ENCODE assay signal across 11 cellular contexts in genomic region chr5:96572864-96573512, GRCh38.
A peak's percentile ranks its signal among the peaks of the same experiment; 100 is the strongest.
DNase-seq lines count a peak whose midpoint lies in the region; ATAC-seq and TF ChIP-seq lines count a peak whose summit lies in the region.
"Had no signal": no experiment of that assay in that cellular context is flagged by ENCODE, and none has a peak within 500 bp of the region (broad histone marks: within the 10 kb centered on the region; RNA-seq: fewer than 3 reads in every experiment).

No MANE protein-coding gene starts in this region.

- no peaks in the 10 kb centered on the region for H3K9me3 Mint-ChIP-seq in activated CD4-positive, alpha-beta memory T cell treated with anti-CD3 and anti-CD28 coated beads, Interleukin-2, amount 10 ng/mL, durations not matched to agents 7 days and 5 days
- H3K9me3 Mint-ChIP-seq: dendritic cell treated with granulocyte-macrophage colony-stimulating factor and Interleukin-4, amounts not matched to agents 40 ng/mL and 50 ng/mL, for 4 days; nephron; T-cell had no signal

- no peak for TF ChIP-seq CTCF in cardiac fibroblast (IDR thresholded peaks at IDR 0.05; ENCODE audit: low read depth, low read length)

- ATAC-seq in GM21423 (IDR thresholded peaks at IDR 0.05; ENCODE audit: unreplicated experiment) = no peak

- no peak overlapping the region for H3K4me3 Mint-ChIP-seq in activated CD4-positive, alpha-beta memory T cell treated with anti-CD3 and anti-CD28 coated beads, Interleukin-2, amount 10 ng/mL, durations not matched to agents 7 days and 5 days
- H3K4me3 Mint-ChIP-seq: dendritic cell treated with granulocyte-macrophage colony-stimulating factor and Interleukin-4, amounts not matched to agents 40 ng/mL and 50 ng/mL, for 4 days; nephron; T-cell had no signal

- H3K4me3 ChIP-seq in cardiac fibroblast (replicated peaks in 1 of 2; ENCODE audit: low read depth in 2 of 2, low read length in 2 of 2) (no peak overlapping the region), skeletal muscle cell (ENCODE audit: low read depth, low read length) (no peak overlapping the region)

- H3K27me3 Mint-ChIP-seq in activated CD4-positive, alpha-beta memory T cell treated with anti-CD3 and anti-CD28 coated beads, Interleukin-2, amount 10 ng/mL, durations not matched to agents 7 days and 5 days = peaks cover 10% of the 10 kb centered on the region

- POLR2A ChIA-PET in activated CD4-positive, alpha-beta memory T cell treated with anti-CD3 and anti-CD28 coated beads, Interleukin-2, amount 10 ng/mL, durations not matched to agents 7 days and 5 days (lab: Charles Lee) = interaction anchor here (0.6 kb wide), 1 partner anchor 765 kb away, joined by 3 read pairs; no protein-coding TSS in a partner anchor

- peaks cover 7% of the 10 kb centered on the region for H3K4me1 Mint-ChIP-seq in activated CD4-positive, alpha-beta memory T cell treated with anti-CD3 and anti-CD28 coated beads, Interleukin-2, amount 10 ng/mL, durations not matched to agents 7 days and 5 days
- H3K4me1 Mint-ChIP-seq: nephron had no signal

- DNase-seq in GM04503 (ENCODE audit: low read depth) = peak; percentile 86
- DNase-seq in NCI-H69 (lab: John Stamatoyannopoulos, UW) = peak; percentile 78
- DNase-seq in cardiac fibroblast (ENCODE audit: low read depth in 2 of 2) = peak; percentile 74 to 99
- peak; percentile 98 for DNase-seq in skeletal muscle cell (ENCODE audit: low read depth)
- no peak for DNase-seq in iPS-NIHi7 (ENCODE audit: extremely low spot score)
- DNase-seq in activated CD4-positive, alpha-beta memory T cell treated with anti-CD3 and anti-CD28 coated beads, Interleukin-2, amount 10 ng/mL, durations not matched to agents 7 days and 5 days = no peak
- DNase-seq: NCI-H2227 treated with DMSO at 0.1 percent for 48 hours, T-cell had no signal

- CTCF ChIA-PET in activated CD4-positive, alpha-beta memory T cell treated with anti-CD3 and anti-CD28 coated beads, Interleukin-2, amount 10 ng/mL, durations not matched to agents 7 days and 5 days (lab: Charles Lee) = no interaction called here

- H3K27ac Mint-ChIP-seq in activated CD4-positive, alpha-beta memory T cell treated with anti-CD3 and anti-CD28 coated beads, Interleukin-2, amount 10 ng/mL, durations not matched to agents 7 days and 5 days = no peak overlapping the region
- H3K27ac Mint-ChIP-seq: dendritic cell treated with granulocyte-macrophage colony-stimulating factor and Interleukin-4, amounts not matched to agents 40 ng/mL and 50 ng/mL, for 4 days; nephron; T-cell had no signal

- no peaks in the 10 kb centered on the region for H3K36me3 Mint-ChIP-seq in activated CD4-positive, alpha-beta memory T cell treated with anti-CD3 and anti-CD28 coated beads, Interleukin-2, amount 10 ng/mL, durations not matched to agents 7 days and 5 days (ENCODE audit: low read depth)
- H3K36me3 Mint-ChIP-seq: T-cell had no signal

Comparison
In these comparisons a context has a peak if more than half of its experiments do, and no peak if none do; other contexts are left out.
1. DNase-seq: peak in GM04503 (single experiment), NCI-H69 (single experiment), cardiac fibroblast (2 of 2) and skeletal muscle cell (single experiment); none in iPS-NIHi7 (single experiment) and activated CD4-positive, alpha-beta memory T cell treated with anti-CD3 and anti-CD28 coated beads, Interleukin-2, amount 10 ng/mL, durations not matched to agents 7 days and 5 days (single experiment).